Comparison of ENCODE assay signal across 18 cellular contexts in genomic region chrX:87798039-87798438, GRCh38.
A peak's percentile ranks its signal among the peaks of the same experiment; 100 is the strongest.
DNase-seq lines count a peak whose midpoint lies in the region; ATAC-seq, FAIRE-seq and TF ChIP-seq lines count a peak whose summit lies in the region.
"Had no signal": no experiment of that assay in that cellular context is flagged by ENCODE, and none has a peak within 500 bp of the region (broad histone marks: within the 10 kb centered on the region; RNA-seq: fewer than 3 reads in every experiment).

No MANE protein-coding gene starts in this region.

- no peak overlapping the region for H2BK20ac ChIP-seq in IMR-90 (ENCODE audit: low read depth, low read length)

- no peak for TF ChIP-seq CTCF in IMR-90 (conservative IDR thresholded peaks at IDR 0.05; ENCODE audit: low read depth, low read length)
- no peak for TF ChIP-seq CTCF in K562 (IDR thresholded peaks at IDR 0.05 in 2 of 3, conservative IDR thresholded peaks at IDR 0.05 in 1 of 3; ENCODE audit: insufficient read depth in 2 of 3, low read depth in 1 of 3, low read length in 3 of 3)
- no peak for TF ChIP-seq CTCF in kidney (IDR thresholded peaks at IDR 0.05; ENCODE audit: borderline replicate concordance, extremely low read depth, insufficient read depth)

- no peak overlapping the region for H3K4ac ChIP-seq in IMR-90 (ENCODE audit: low read depth, low read length)

- H3K79me1 ChIP-seq in IMR-90 (ENCODE audit: low read depth in 1 of 2, low read length in 2 of 2): no peaks in the 10 kb centered on the region

- H3K27ac ChIP-seq in IMR-90 (ENCODE audit: insufficient read depth, low read length) (no peak overlapping the region), K562 (ENCODE audit: extremely low read depth, low read depth, low read length) (no peak overlapping the region), kidney (ENCODE audit: low read depth in 2 of 2, low read length in 2 of 2) (no peak overlapping the region)
- H3K27ac ChIP-seq: BLaER1, C4-2B, GM23248 had no signal

- H3K36me3 ChIP-seq in IMR-90 (ENCODE audit: control insufficient read depth, insufficient read depth, low read length): no peaks in the 10 kb centered on the region
- H3K36me3 ChIP-seq in K562 (ENCODE audit: control insufficient read depth, insufficient read depth, low read length): no peaks in the 10 kb centered on the region
- H3K36me3 ChIP-seq in kidney (ENCODE audit: control insufficient read depth in 1 of 2, insufficient read depth in 2 of 2, low read length in 2 of 2): no peaks in the 10 kb centered on the region
- H3K36me3 ChIP-seq: BLaER1 had no signal

- TF ChIP-seq RAD21 in IMR-90 (IDR thresholded peaks at IDR 0.05; ENCODE audit: low read length) (no peak), K562 (CRISPR knock-in tag; conservative IDR thresholded peaks at IDR 0.05 in 1 of 2, IDR thresholded peaks at IDR 0.05 in 1 of 2) (no peak)

- TF ChIP-seq POLR2A in IMR-90 (IDR thresholded peaks at IDR 0.05; ENCODE audit: low read depth, low read length): no peak
- TF ChIP-seq POLR2A in K562 (conservative IDR thresholded peaks at IDR 0.05): no peak

- H2AFZ ChIP-seq in IMR-90 (replicated peaks; ENCODE audit: low read length, poor library complexity) (no peak overlapping the region), K562 (ENCODE audit: low read depth, low read length) (no peak overlapping the region)
- H2AFZ ChIP-seq: GM23248 had no signal

- intact Hi-C loops in IMR-90 (cut with micrococcal nuclease) (no loop called here), K562 (cut with micrococcal nuclease) (no loop called here), kidney (cut with DNase I) (no loop called here)

- CTCF ChIA-PET in IMR-90 (lab: Yijun Ruan, JAX) (no interaction called here), K562 (lab: Yijun Ruan, JAX; ENCODE audit: low intra/inter-chr PET ratio) (no interaction called here)

- dilution Hi-C loops in IMR-90 (cut with HindIII; ENCODE audit: low sequenced_read_pairs, unreplicated experiment): no loop called here

- no peak overlapping the region for H4K8ac ChIP-seq in IMR-90 (ENCODE audit: low read depth in 2 of 2, low read length in 2 of 2)

- H2AK9ac ChIP-seq in IMR-90 (replicated peaks; ENCODE audit: low read depth, low read length, poor library complexity): no peak overlapping the region

- H4K5ac ChIP-seq in IMR-90 (ENCODE audit: low read depth, low read length): no peak overlapping the region

- POLR2A ChIA-PET in IMR-90 (lab: Charles Lee; ENCODE audit: unreplicated experiment) (no interaction called here), K562 (lab: Yijun Ruan, JAX) (no interaction called here)

- DNase-seq in IMR-90: no peak
- no peak for DNase-seq in K562 (ENCODE audit: extremely low read depth in 1 of 4, low spot score in 3 of 4)
- no peak for DNase-seq in kidney
- no peak for DNase-seq in globus pallidus (ENCODE audit: low spot score)
- DNase-seq in activated CD8-positive, alpha-beta memory T cell treated with anti-CD3 and anti-CD28 coated beads, Interleukin-2, amount 50 U/mL, for 4 hours: no peak
- DNase-seq: Caco-2; CD4-positive, CD25-positive, alpha-beta regulatory T cell; CD8-positive, alpha-beta T cell; DMS153; DND-41; GM23248; H9 had no signal

- no peak overlapping the region for H3K18ac ChIP-seq in IMR-90 (ENCODE audit: low read depth, low read length)

- H3K4me1 ChIP-seq in IMR-90 (ENCODE audit: control insufficient read depth, insufficient read depth, low read length) (no peaks in the 10 kb centered on the region), K562 (replicated peaks in 1 of 2; ENCODE audit: control insufficient read depth in 2 of 2, insufficient read depth in 2 of 2, low read length in 2 of 2) (no peaks in the 10 kb centered on the region), kidney (ENCODE audit: control insufficient read depth in 1 of 2, insufficient read depth in 1 of 2, low read depth in 1 of 2, low read length in 2 of 2) (no peaks in the 10 kb centered on the region)
- H3K4me1 ChIP-seq: BLaER1, Caco-2 had no signal

- in situ Hi-C loops in IMR-90 (cut with MboI; ENCODE audit: low sequenced_read_pairs): no loop called here
- in situ Hi-C loops in K562 (cut with MboI): no loop called here

- H3K79me2 ChIP-seq in K562 (ENCODE audit: control insufficient read depth, insufficient read depth, low read length): no peaks in the 10 kb centered on the region

- no peak overlapping the region for H3K4me3 ChIP-seq in IMR-90 (ENCODE audit: insufficient read depth, low read depth, low read length)
- H3K4me3 ChIP-seq in K562: no peak overlapping the region
- H3K4me3 ChIP-seq in kidney (ENCODE audit: low read length in 2 of 2): no peak overlapping the region
- H3K4me3 ChIP-seq: BLaER1, GM23248 had no signal

- no peak overlapping the region for H3K14ac ChIP-seq in IMR-90 (replicated peaks; ENCODE audit: low read depth, low read length)

- no peak overlapping the region for H2BK5ac ChIP-seq in IMR-90 (ENCODE audit: low read depth, low read length, poor library complexity, severe bottlenecking)

- H2BK15ac ChIP-seq in IMR-90 (ENCODE audit: low read depth, low read length): no peak overlapping the region

- no peak overlapping the region for H3K23ac ChIP-seq in IMR-90 (ENCODE audit: low read depth, low read length)

- H2AK5ac ChIP-seq in IMR-90 (ENCODE audit: low read depth, low read length): no peak overlapping the region

- FAIRE-seq in K562 (lab: Jason Lieb, UNC): no peak
- peak; percentile 57 for FAIRE-seq in kidney (lab: Jason Lieb, UNC)
- FAIRE-seq: G401.6, GM12892 had no signal

- TF ChIP-seq EP300 in K562 (IDR thresholded peaks at IDR 0.05; ENCODE audit: low read length): no peak

- no peaks in the 10 kb centered on the region for H3K27me3 ChIP-seq in IMR-90 (ENCODE audit: control insufficient read depth, insufficient read depth, low read length)
- no peaks in the 10 kb centered on the region for H3K27me3 ChIP-seq in K562 (ENCODE audit: control insufficient read depth in 2 of 2, insufficient read depth in 2 of 2, low read length in 2 of 2)

- ATAC-seq in IMR-90 (ENCODE audit: low read depth): no peak
- no peak for ATAC-seq in K562
- ATAC-seq in GM19351 (IDR thresholded peaks at IDR 0.05; ENCODE audit: unreplicated experiment): no peak
- ATAC-seq: CD8-positive, alpha-beta T cell; HCT116 had no signal

- H3K4me2 ChIP-seq in IMR-90 (ENCODE audit: low read depth, low read length) (no peak overlapping the region), K562 (ENCODE audit: insufficient read depth, low read length) (no peak overlapping the region)
- H3K4me2 ChIP-seq: BLaER1 had no signal

- no peak overlapping the region for H2BK120ac ChIP-seq in IMR-90 (ENCODE audit: low read depth, low read length)

- BruUV-seq in IMR-90 (replicated peaks; lab: Mats Ljungman, UMichigan) (no TSS peak), K562 (replicated peaks; lab: Mats Ljungman, UMichigan) (no TSS peak)

- no peaks in the 10 kb centered on the region for H4K20me1 ChIP-seq in IMR-90 (ENCODE audit: insufficient read depth, low read length)
- no peaks in the 10 kb centered on the region for H4K20me1 ChIP-seq in K562 (replicated peaks; ENCODE audit: control insufficient read depth, insufficient read depth, low read length)

- no peak overlapping the region for H3K56ac ChIP-seq in IMR-90 (ENCODE audit: extremely low read depth, insufficient read depth, low read length)

- H3K9ac ChIP-seq in IMR-90 (ENCODE audit: low read depth, low read length) (no peak overlapping the region), K562 (ENCODE audit: insufficient read depth in 1 of 2, low read depth in 2 of 2, low read length in 2 of 2) (no peak overlapping the region), kidney (ENCODE audit: low read length in 2 of 2) (no peak overlapping the region)
- H3K9ac ChIP-seq: BLaER1, GM23248 had no signal

- H4K91ac ChIP-seq in IMR-90 (ENCODE audit: insufficient read depth, low read depth, low read length): no peak overlapping the region

- no peaks in the 10 kb centered on the region for H3K9me1 ChIP-seq in IMR-90 (ENCODE audit: insufficient read depth, low read length)
- no peaks in the 10 kb centered on the region for H3K9me1 ChIP-seq in K562 (ENCODE audit: control insufficient read depth, insufficient read depth, low read length)

- H3K9me3 ChIP-seq in IMR-90 (ENCODE audit: control insufficient read depth, insufficient read depth, low read length): no peaks in the 10 kb centered on the region
- H3K9me3 ChIP-seq in K562 (replicated peaks; ENCODE audit: control insufficient read depth, insufficient read depth, low read depth, low read length): no peaks in the 10 kb centered on the region
- no peaks in the 10 kb centered on the region for H3K9me3 ChIP-seq in kidney (ENCODE audit: control insufficient read depth in 1 of 2, low read length in 2 of 2)
- H3K9me3 ChIP-seq: BLaER1, Caco-2 had no signal

TF ChIP-seq in IMR-90, 13 proteins besides CTCF, POLR2A, EP300 and RAD21 (continues in another document):
- TF ChIP-seq CHD1 (IDR thresholded peaks at IDR 0.05; ENCODE audit: low read depth, low read length): no peak
- no peak for TF ChIP-seq ELK1 (IDR thresholded peaks at IDR 0.05; ENCODE audit: borderline replicate concordance, low read depth, low read length)
- TF ChIP-seq MAZ (IDR thresholded peaks at IDR 0.05; ENCODE audit: borderline replicate concordance, low read depth, low read length): no peak
- no peak for TF ChIP-seq MXI1 (IDR thresholded peaks at IDR 0.05; ENCODE audit: borderline replicate concordance, low read depth, low read length)

TF ChIP-seq in K562, 482 proteins besides CTCF, POLR2A, EP300 and RAD21:
- TF ChIP-seq BACH1 (tag; IDR thresholded peaks at IDR 0.05): no peak
- no peak for TF ChIP-seq DPF2 (IDR thresholded peaks at IDR 0.05)
- TF ChIP-seq PHB (CRISPR knock-in tag; IDR thresholded peaks at IDR 0.05): no peak
- no peak for TF ChIP-seq NFRKB (IDR thresholded peaks at IDR 0.05; ENCODE audit: low read depth)
- peak; percentile 45; the same call in 1 of the 2 replicates for TF ChIP-seq MAFK (IDR thresholded peaks at IDR 0.05; ENCODE audit: low read length)
- no peak for TF ChIP-seq MYNN (IDR thresholded peaks at IDR 0.05)
- no peak for TF ChIP-seq MYNN (CRISPR knock-in tag; IDR thresholded peaks at IDR 0.05)
- TF ChIP-seq ELF4 (CRISPR knock-in tag; IDR thresholded peaks at IDR 0.05): no peak
- no peak for TF ChIP-seq DNMT1 (IDR thresholded peaks at IDR 0.05)
- TF ChIP-seq ZNF316 (IDR thresholded peaks at IDR 0.05): peak; percentile 35; the same call in 1 of the 2 replicates
- no peak for TF ChIP-seq RBM39 (optimal IDR thresholded peaks at IDR 0.05; ENCODE audit: low read depth, low read length)
- TF ChIP-seq ZNF354B (CRISPR knock-in tag; IDR thresholded peaks at IDR 0.05): no peak
- TF ChIP-seq ARID1B (IDR thresholded peaks at IDR 0.05): no peak
